ENCODE assay signal across 8 cellular contexts in the genomic region with DNA sequence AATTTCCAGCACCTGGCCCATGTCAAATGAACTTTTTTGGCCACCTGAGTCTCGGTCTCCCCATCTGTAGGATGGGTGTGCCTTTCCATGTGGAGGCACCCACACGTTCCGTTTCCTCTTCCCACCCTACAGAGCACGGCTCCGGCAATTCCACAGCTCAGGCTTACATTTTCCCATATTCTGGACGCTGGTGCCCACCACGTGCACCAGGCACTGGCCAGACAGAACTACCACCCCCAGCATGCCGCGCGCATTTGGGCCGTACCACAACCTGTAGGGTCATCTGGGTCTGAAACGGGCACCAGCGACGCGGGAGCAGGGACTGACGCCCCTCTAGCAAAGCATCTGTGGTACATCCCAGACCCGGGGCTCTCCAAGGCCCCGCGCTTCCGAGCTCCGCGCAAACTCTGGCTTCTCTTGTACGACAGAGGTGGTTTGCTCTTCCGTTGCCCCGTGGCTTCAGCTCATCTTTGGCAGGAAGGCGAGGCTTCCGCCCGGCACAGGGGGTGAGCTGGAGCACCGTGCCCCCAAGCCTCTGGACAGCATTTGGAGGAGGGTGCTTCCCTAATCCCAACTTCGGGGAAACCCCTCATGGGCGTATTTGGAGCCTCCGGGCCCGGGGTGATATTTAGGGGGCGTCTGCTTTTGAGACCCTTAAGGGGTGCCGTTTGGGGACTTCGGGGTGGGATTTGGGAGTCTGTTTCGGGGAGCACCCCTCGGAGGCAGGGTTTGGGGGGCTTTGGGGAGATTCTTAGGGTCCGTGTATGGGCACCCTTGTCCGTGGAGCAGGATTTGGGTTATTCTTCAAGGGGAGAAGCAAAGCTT. TPM values are rescaled to one million over a fixed set of nuclear protein-coding genes. Genes with fewer than 3 reads are reported as not detected.
DNase-seq lines count a peak whose midpoint lies in the region; ATAC-seq and TF ChIP-seq lines count a peak whose summit lies in the region.

No MANE protein-coding gene starts in this region.

- H3K9me2 ChIP-seq in DOHH2 (replicated peaks; ENCODE audit: control insufficient read depth, low read length) = no peaks in the 10 kb centered on the region
- H3K9me2 ChIP-seq in GM23248 (ENCODE audit: insufficient read depth) = no peaks in the 10 kb centered on the region

- 4 to 5% methylated on average over 26 to 29 of the region's 40 CpGs for WGBS in GM23248 (ENCODE audit: low coverage in 1 of 2, low lambda C conversion rate in 2 of 2, missing lambda C conversion rate in 2 of 2), 2 experiments

- no peaks in the 10 kb centered on the region for H3K27me3 Mint-ChIP-seq in activated T-helper 17 cell treated with anti-CD3 and anti-CD28 coated beads, Interleukin-2, amount 50 U/mL, for 72 hours
- peaks cover 3% of the 10 kb centered on the region for H3K27me3 Mint-ChIP-seq in nephron progenitor cell (ENCODE audit: low read depth, poor library complexity)

- H3K79me2 ChIP-seq in DOHH2 (ENCODE audit: control insufficient read depth, low read length) (peaks cover 33% of the 10 kb centered on the region), GM23248 (ENCODE audit: insufficient read depth) (peaks cover 34% of the 10 kb centered on the region)

- H3K4me3 ChIP-seq in DOHH2 (ENCODE audit: low read length) (peak overlapping the region; percentile 81), GM23248 (peak overlapping the region; percentile 91), fibroblast of the aortic adventitia (ENCODE audit: low read depth, low read length) (peak overlapping the region; percentile 70)

- H4K20me1 ChIP-seq in DOHH2 (ENCODE audit: control insufficient read depth, insufficient read depth, low read depth, low read length) (no peaks in the 10 kb centered on the region), GM23248 (ENCODE audit: insufficient read depth) (no peaks in the 10 kb centered on the region)

- peak overlapping the region; percentile 94 for H3K27ac Mint-ChIP-seq in activated T-helper 17 cell treated with anti-CD3 and anti-CD28 coated beads, Interleukin-2, amount 50 U/mL, for 72 hours
- H3K27ac Mint-ChIP-seq in nephron progenitor cell = no peak overlapping the region

- peak; percentile 78 for ATAC-seq in activated T-helper 17 cell treated with anti-CD3 and anti-CD28 coated beads, Interleukin-2, amount 50 U/mL, for 72 hours (replicated peaks)
- peak; percentile 84 for ATAC-seq in stimulated activated naive CD8-positive, alpha-beta T cell treated with anti-CD3 and anti-CD28 coated beads, Interleukin-15, Interleukin-2, amounts not matched to agents 100 U/mL and 50 U/mL, for 24 hours

- H3K9me3 ChIP-seq in DOHH2 (ENCODE audit: control insufficient read depth, insufficient read depth, low read length) = no peaks in the 10 kb centered on the region
- no peaks in the 10 kb centered on the region for H3K9me3 ChIP-seq in GM23248 (ENCODE audit: low read depth)

- H3K9me3 Mint-ChIP-seq in activated T-helper 17 cell treated with anti-CD3 and anti-CD28 coated beads, Interleukin-2, amount 50 U/mL, for 72 hours = no peaks in the 10 kb centered on the region
- H3K9me3 Mint-ChIP-seq in nephron progenitor cell = peaks cover 14% of the 10 kb centered on the region

- H3K4me1 Mint-ChIP-seq in activated T-helper 17 cell treated with anti-CD3 and anti-CD28 coated beads, Interleukin-2, amount 50 U/mL, for 72 hours = peaks cover 18% of the 10 kb centered on the region
- peaks cover 26% of the 10 kb centered on the region for H3K4me1 Mint-ChIP-seq in nephron progenitor cell

- H3F3A ChIP-seq in DOHH2 (ENCODE audit: control insufficient read depth, insufficient read depth) = peaks cover 20% of the 10 kb centered on the region
- H3F3A ChIP-seq in GM23248 (ENCODE audit: insufficient read depth) = 0 out of 2 replicates have a peak, but pooled peaks cover 6% of the 10 kb centered on the region

- H3K4me1 ChIP-seq in DOHH2 (ENCODE audit: control insufficient read depth, low read length) (peaks cover 31% of the 10 kb centered on the region), GM23248 (ENCODE audit: insufficient read depth) (peaks cover 12% of the 10 kb centered on the region; the same call in 1 of the 2 replicates)

- peak overlapping the region; percentile 94 for H3K4me3 Mint-ChIP-seq in activated T-helper 17 cell treated with anti-CD3 and anti-CD28 coated beads, Interleukin-2, amount 50 U/mL, for 72 hours
- H3K4me3 Mint-ChIP-seq in nephron progenitor cell = peak overlapping the region; percentile 90

- DNase-seq in GM23248 (peak; percentile 91), LoVo (ENCODE audit: low spot score) (peak; percentile 84), RPMI8226 (peak; percentile 95), fibroblast of the aortic adventitia (ENCODE audit: low read depth) (peak; percentile 92), nephron progenitor cell (peak; percentile 80)
- peak; percentile 81 for DNase-seq in stimulated activated naive CD8-positive, alpha-beta T cell treated with anti-CD3 and anti-CD28 coated beads, Interleukin-15, Interleukin-2, amounts not matched to agents 100 U/mL and 50 U/mL, for 24 hours

- peaks cover 38% of the 10 kb centered on the region for H3K36me3 ChIP-seq in DOHH2 (ENCODE audit: control insufficient read depth, low read length)
- H3K36me3 ChIP-seq in GM23248 (ENCODE audit: low read depth) = no peaks in the 10 kb centered on the region

- TF ChIP-seq CTCF in DOHH2 (IDR thresholded peaks at IDR 0.05; ENCODE audit: low read depth, low read length, poor library complexity, severe bottlenecking) (no peak), fibroblast of the aortic adventitia (IDR thresholded peaks at IDR 0.05; ENCODE audit: insufficient read depth, low read length) (no peak), nephron progenitor cell (IDR thresholded peaks at IDR 0.05) (no peak)

- peaks cover 44% of the 10 kb centered on the region for H3K36me3 Mint-ChIP-seq in activated T-helper 17 cell treated with anti-CD3 and anti-CD28 coated beads, Interleukin-2, amount 50 U/mL, for 72 hours (ENCODE audit: low read depth)
- H3K36me3 Mint-ChIP-seq in nephron progenitor cell (ENCODE audit: low read depth) = peaks cover 15% of the 10 kb centered on the region

- H3K9ac ChIP-seq in GM23248 = peak overlapping the region; percentile 91

- in situ Hi-C loops in GM23248 (cut with MboI) = no loop called here

- H3K27ac ChIP-seq in DOHH2 (ENCODE audit: low read depth, low read length) (peak overlapping the region; percentile 96), GM23248 (peak overlapping the region; percentile 58)

- H3K4me2 ChIP-seq in DOHH2 (ENCODE audit: low read length) = peak overlapping the region; percentile 92
- peak overlapping the region; percentile 86 for H3K4me2 ChIP-seq in GM23248 (ENCODE audit: unreplicated experiment)

- peak overlapping the region; percentile 91 for H2AFZ ChIP-seq in GM23248

- H3K27me3 ChIP-seq in DOHH2 (ENCODE audit: control insufficient read depth, low read length) (no peaks in the 10 kb centered on the region), GM23248 (replicated peaks; ENCODE audit: insufficient read depth) (no peaks in the 10 kb centered on the region)

RNA-seq across cellular contexts. Expression of gene UBA1, which starts 3.0 kb away (rescaled TPM):
- 264 and 266 TPM in 2 replicates for total RNA-seq in GM23248 (2014; rRNA removed; shearing (Covaris generic))
- polyA plus RNA-seq in GM23248 (2016; fragmentation: Nextera tagmentation; extraction: Ambion mirVana) = 141 and 146 TPM in 2 replicates
- total RNA-seq in activated T-helper 17 cell treated with anti-CD3 and anti-CD28 coated beads, Interleukin-2, amount 50 U/mL, for 72 hours = 100 to 1,000 TPM; 227 to 255 TPM
- total RNA-seq in fibroblast of the aortic adventitia (ENCODE audit: low replicate concordance) = 93.3 and 214 TPM in 2 replicates

RNA-seq across cellular contexts. Expression of gene CDK16, which starts 27.8 kb away (rescaled TPM):
- 89.5 and 97.8 TPM in 2 replicates for total RNA-seq in GM23248 (2014; rRNA removed; shearing (Covaris generic))
- polyA plus RNA-seq in GM23248 (2016; fragmentation: Nextera tagmentation; extraction: Ambion mirVana) = 103 and 105 TPM in 2 replicates
- total RNA-seq in activated T-helper 17 cell treated with anti-CD3 and anti-CD28 coated beads, Interleukin-2, amount 50 U/mL, for 72 hours = 10 to 100 TPM; 58.3 to 71.5 TPM
- 25.3 and 91.6 TPM in 2 replicates for total RNA-seq in fibroblast of the aortic adventitia (ENCODE audit: low replicate concordance)

RNA-seq across cellular contexts. Expression of gene USP11, which starts 42.2 kb away (rescaled TPM):
- 30.2 and 36.6 TPM in 2 replicates for total RNA-seq in GM23248 (2014; rRNA removed; shearing (Covaris generic))
- polyA plus RNA-seq in GM23248 (2016; fragmentation: Nextera tagmentation; extraction: Ambion mirVana) = 61.4 and 61.5 TPM in 2 replicates
- total RNA-seq in activated T-helper 17 cell treated with anti-CD3 and anti-CD28 coated beads, Interleukin-2, amount 50 U/mL, for 72 hours = 10 to 100 TPM; 24.0 to 26.6 TPM
- total RNA-seq in fibroblast of the aortic adventitia (ENCODE audit: low replicate concordance) = 11.0 and 41.8 TPM in 2 replicates

RNA-seq across cellular contexts. Expression of gene RBM10, which starts 45.6 kb away (rescaled TPM):
- 40.1 and 40.5 TPM in 2 replicates for total RNA-seq in GM23248 (2014; rRNA removed; shearing (Covaris generic))
- 28.4 and 30.6 TPM in 2 replicates for polyA plus RNA-seq in GM23248 (2016; fragmentation: Nextera tagmentation; extraction: Ambion mirVana)
- total RNA-seq in activated T-helper 17 cell treated with anti-CD3 and anti-CD28 coated beads, Interleukin-2, amount 50 U/mL, for 72 hours = 10 to 100 TPM; 54.3 to 57.9 TPM
- total RNA-seq in fibroblast of the aortic adventitia (ENCODE audit: low replicate concordance) = 22.7 and 37.9 TPM in 2 replicates

RNA-seq across cellular contexts. Expression of gene NDUFB11, which starts 46.2 kb away (rescaled TPM):
- total RNA-seq in GM23248 (2014; rRNA removed; shearing (Covaris generic)) = 41.7 and 45.7 TPM in 2 replicates
- 123 and 125 TPM in 2 replicates for polyA plus RNA-seq in GM23248 (2016; fragmentation: Nextera tagmentation; extraction: Ambion mirVana)
- 10 to 100 TPM; 72.3 to 94.4 TPM for total RNA-seq in activated T-helper 17 cell treated with anti-CD3 and anti-CD28 coated beads, Interleukin-2, amount 50 U/mL, for 72 hours
- 45.5 and 94.4 TPM in 2 replicates for total RNA-seq in fibroblast of the aortic adventitia (ENCODE audit: low replicate concordance)

Comparison
In these comparisons a context has a peak if more than half of its experiments do, and no peak if none do; other contexts are left out.
1. Peak in every context shown above with its lines: DNase-seq, ATAC-seq, H3K4me3 ChIP-seq and H3K27ac ChIP-seq.